ENCODE assay signal across 1 cellular context in genomic region chr9:136341769-136342168, GRCh38.
TF ChIP-seq lines count a peak whose summit lies in the region.

No MANE protein-coding gene starts in this region.

TF ChIP-seq in neural cell, 6 proteins besides CTCF, POLR2A, EP300 and RAD21:
- TF ChIP-seq, protein P1, sequence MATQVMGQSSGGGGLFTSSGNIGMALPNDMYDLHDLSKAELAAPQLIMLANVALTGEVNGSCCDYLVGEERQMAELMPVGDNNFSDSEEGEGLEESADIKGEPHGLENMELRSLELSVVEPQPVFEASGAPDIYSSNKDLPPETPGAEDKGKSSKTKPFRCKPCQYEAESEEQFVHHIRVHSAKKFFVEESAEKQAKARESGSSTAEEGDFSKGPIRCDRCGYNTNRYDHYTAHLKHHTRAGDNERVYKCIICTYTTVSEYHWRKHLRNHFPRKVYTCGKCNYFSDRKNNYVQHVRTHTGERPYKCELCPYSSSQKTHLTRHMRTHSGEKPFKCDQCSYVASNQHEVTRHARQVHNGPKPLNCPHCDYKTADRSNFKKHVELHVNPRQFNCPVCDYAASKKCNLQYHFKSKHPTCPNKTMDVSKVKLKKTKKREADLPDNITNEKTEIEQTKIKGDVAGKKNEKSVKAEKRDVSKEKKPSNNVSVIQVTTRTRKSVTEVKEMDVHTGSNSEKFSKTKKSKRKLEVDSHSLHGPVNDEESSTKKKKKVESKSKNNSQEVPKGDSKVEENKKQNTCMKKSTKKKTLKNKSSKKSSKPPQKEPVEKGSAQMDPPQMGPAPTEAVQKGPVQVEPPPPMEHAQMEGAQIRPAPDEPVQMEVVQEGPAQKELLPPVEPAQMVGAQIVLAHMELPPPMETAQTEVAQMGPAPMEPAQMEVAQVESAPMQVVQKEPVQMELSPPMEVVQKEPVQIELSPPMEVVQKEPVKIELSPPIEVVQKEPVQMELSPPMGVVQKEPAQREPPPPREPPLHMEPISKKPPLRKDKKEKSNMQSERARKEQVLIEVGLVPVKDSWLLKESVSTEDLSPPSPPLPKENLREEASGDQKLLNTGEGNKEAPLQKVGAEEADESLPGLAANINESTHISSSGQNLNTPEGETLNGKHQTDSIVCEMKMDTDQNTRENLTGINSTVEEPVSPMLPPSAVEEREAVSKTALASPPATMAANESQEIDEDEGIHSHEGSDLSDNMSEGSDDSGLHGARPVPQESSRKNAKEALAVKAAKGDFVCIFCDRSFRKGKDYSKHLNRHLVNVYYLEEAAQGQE (IDR thresholded peaks at IDR 0.05; ENCODE audit: borderline replicate concordance) = no peak
- no peak for TF ChIP-seq TAF1 (IDR thresholded peaks at IDR 0.05; ENCODE audit: low read depth)
- TF ChIP-seq EZH2 (IDR thresholded peaks at IDR 0.05; ENCODE audit: borderline replicate concordance, insufficient read depth, low read length, poor library complexity, severe bottlenecking) = no peak
- TF ChIP-seq SMC3 (conservative IDR thresholded peaks at IDR 0.05; ENCODE audit: poor library complexity) = no peak
- no peak for TF ChIP-seq MXI1 (conservative IDR thresholded peaks at IDR 0.05; ENCODE audit: poor library complexity, severe bottlenecking)
- no peak for TF ChIP-seq POLR2AphosphoS5 (IDR thresholded peaks at IDR 0.05)
TF ChIP-seq in neural cell: peak in this region for 0.
